ENCODE assay signal across 8 cellular contexts in genomic region chr11:68038226-68038717, GRCh38. TPM values are rescaled to one million over a fixed set of nuclear protein-coding genes. Genes with fewer than 3 reads are reported as not detected.
DNase-seq lines count a peak whose midpoint lies in the region; ATAC-seq and TF ChIP-seq lines count a peak whose summit lies in the region.

No MANE protein-coding gene starts in this region.

- H3K9me3 Mint-ChIP-seq in activated CD4-positive, alpha-beta T cell treated with anti-CD3 and anti-CD28 coated beads for 36 hours (ENCODE audit: low read depth), result no peaks in the 10 kb centered on the region
- no peaks in the 10 kb centered on the region for H3K9me3 Mint-ChIP-seq in activated naive CD8-positive, alpha-beta T cell treated with anti-CD3 and anti-CD28 coated beads, Interleukin-2, amount 10 ng/mL, durations not matched to agents 7 days and 5 days
- no peaks in the 10 kb centered on the region for H3K9me3 Mint-ChIP-seq in immature natural killer cell

- peak overlapping the region; percentile 72 to 74 for H3K27ac ChIP-seq in thoracic aorta

- peaks cover 15% of the 10 kb centered on the region for H3K36me3 Mint-ChIP-seq in activated CD4-positive, alpha-beta T cell treated with anti-CD3 and anti-CD28 coated beads for 36 hours (ENCODE audit: low read depth)
- H3K36me3 Mint-ChIP-seq in activated naive CD8-positive, alpha-beta T cell treated with anti-CD3 and anti-CD28 coated beads, Interleukin-2, amount 10 ng/mL, durations not matched to agents 7 days and 5 days, result peaks cover 2% of the 10 kb centered on the region
- H3K36me3 Mint-ChIP-seq in immature natural killer cell, result no peaks in the 10 kb centered on the region

- no peaks in the 10 kb centered on the region for H3K27me3 ChIP-seq in thoracic aorta (replicated peaks; ENCODE audit: insufficient read depth)

- intact Hi-C loops in activated CD4-positive, alpha-beta T cell treated with anti-CD3 and anti-CD28 coated beads for 36 hours (cut with DNase I, micrococcal nuclease), result loop anchor here (2.0 to 10.0 kb wide), 4 partner anchors 17 to 1637 kb away; partner anchors contain the start of genes UNC93B1 (in 2 of the 2) and LTO1 (in 1 of the 2)

- peaks cover 22% of the 10 kb centered on the region for H3K36me3 ChIP-seq in thoracic aorta

- H3K4me1 ChIP-seq in thoracic aorta (ENCODE audit: control insufficient read depth in 1 of 2, low read depth in 2 of 2), result peaks cover 27 to 41% of the 10 kb centered on the region in 2 donors

- H3K4me1 Mint-ChIP-seq in activated CD4-positive, alpha-beta T cell treated with anti-CD3 and anti-CD28 coated beads for 36 hours, result peaks cover 18% of the 10 kb centered on the region
- peaks cover 20% of the 10 kb centered on the region for H3K4me1 Mint-ChIP-seq in activated naive CD8-positive, alpha-beta T cell treated with anti-CD3 and anti-CD28 coated beads, Interleukin-2, amount 10 ng/mL, durations not matched to agents 7 days and 5 days
- H3K4me1 Mint-ChIP-seq in immature natural killer cell, result peaks cover 34 to 46% of the 10 kb centered on the region in 2 donors

- H3K27me3 Mint-ChIP-seq in activated CD4-positive, alpha-beta T cell treated with anti-CD3 and anti-CD28 coated beads for 36 hours, result no peaks in the 10 kb centered on the region
- H3K27me3 Mint-ChIP-seq in activated naive CD8-positive, alpha-beta T cell treated with anti-CD3 and anti-CD28 coated beads, Interleukin-2, amount 10 ng/mL, durations not matched to agents 7 days and 5 days, result no peaks in the 10 kb centered on the region
- H3K27me3 Mint-ChIP-seq in immature natural killer cell (ENCODE audit: low read depth in 3 of 3), result peaks cover 0 to 10% (median 3%) of the 10 kb centered on the region in 3 donors

- no peak for TF ChIP-seq CTCF in thoracic aorta (IDR thresholded peaks at IDR 0.05)

- H3K4me3 ChIP-seq in thoracic aorta, result peak overlapping the region; percentile 91

- DNase-seq in activated CD4-positive, alpha-beta T cell treated with anti-CD3 and anti-CD28 coated beads for 36 hours, result no peak
- no peak for DNase-seq in activated CD4-positive, alpha-beta T cell treated with anti-CD3 and anti-CD28 coated beads for 48 hours
- DNase-seq in activated naive CD8-positive, alpha-beta T cell treated with anti-CD3 and anti-CD28 coated beads, Interleukin-2, amount 10 ng/mL, durations not matched to agents 7 days and 5 days, result no peak
- DNase-seq in immature natural killer cell (no peak), thoracic aorta (ENCODE audit: low spot score) (no peak), OCI-M1 (lab: John Stamatoyannopoulos, UW) (no peak)

- CTCF ChIA-PET in activated CD4-positive, alpha-beta T cell treated with anti-CD3 and anti-CD28 coated beads for 36 hours (lab: Charles Lee), result interaction anchor here (0.6 to 1.6 kb wide), 2 partner anchors 10 to 171 kb away, joined by 3 to 4 read pairs; no protein-coding TSS in a partner anchor

- ATAC-seq in activated CD4-positive, alpha-beta T cell treated with anti-CD3 and anti-CD28 coated beads for 36 hours, result no peak
- no peak for ATAC-seq in activated naive CD8-positive, alpha-beta T cell treated with anti-CD3 and anti-CD28 coated beads, Interleukin-2, amount 10 ng/mL, durations not matched to agents 7 days and 5 days (ENCODE audit: low read depth)
- ATAC-seq in thoracic aorta (ENCODE audit: insufficient number of reproducible peaks, low FRiP score, low read depth) (no peak), HG03565 (IDR thresholded peaks at IDR 0.05; ENCODE audit: unreplicated experiment) (no peak), GM21447 (IDR thresholded peaks at IDR 0.05; ENCODE audit: unreplicated experiment) (no peak)

- peak overlapping the region; percentile 88 for H3K4me3 Mint-ChIP-seq in activated CD4-positive, alpha-beta T cell treated with anti-CD3 and anti-CD28 coated beads for 36 hours
- peak overlapping the region; percentile 97 for H3K4me3 Mint-ChIP-seq in activated naive CD8-positive, alpha-beta T cell treated with anti-CD3 and anti-CD28 coated beads, Interleukin-2, amount 10 ng/mL, durations not matched to agents 7 days and 5 days
- peak overlapping the region; percentile 62 to 94 (median 92) for H3K4me3 Mint-ChIP-seq in immature natural killer cell

- H3K27ac Mint-ChIP-seq in activated CD4-positive, alpha-beta T cell treated with anti-CD3 and anti-CD28 coated beads for 36 hours, result peak overlapping the region; percentile 19
- H3K27ac Mint-ChIP-seq in activated naive CD8-positive, alpha-beta T cell treated with anti-CD3 and anti-CD28 coated beads, Interleukin-2, amount 10 ng/mL, durations not matched to agents 7 days and 5 days, result peak overlapping the region; percentile 30
- peak overlapping the region; percentile 23 to 98 (median 68) for H3K27ac Mint-ChIP-seq in immature natural killer cell

- no peaks in the 10 kb centered on the region for H3K9me3 ChIP-seq in thoracic aorta

- POLR2A ChIA-PET in activated CD4-positive, alpha-beta T cell treated with anti-CD3 and anti-CD28 coated beads for 36 hours (lab: Charles Lee), result no interaction called here
- POLR2A ChIA-PET in activated naive CD8-positive, alpha-beta T cell treated with anti-CD3 and anti-CD28 coated beads, Interleukin-2, amount 10 ng/mL, durations not matched to agents 7 days and 5 days (lab: Charles Lee), result interaction anchor here (1.2 to 3.2 kb wide), 3 partner anchors 35 to 40 kb away, joined by 3 to 12 read pairs (median 4); partner anchors contain the start of gene UNC93B1

RNA-seq across cellular contexts. Expression of gene TCIRG1, which starts 0.6 kb away (rescaled TPM):
- total RNA-seq in activated CD4-positive, alpha-beta T cell treated with anti-CD3 and anti-CD28 coated beads for 36 hours, result 100 to 1,000 TPM; 117 to 151 TPM
- total RNA-seq in activated naive CD8-positive, alpha-beta T cell treated with anti-CD3 and anti-CD28 coated beads, Interleukin-2, amount 10 ng/mL, durations not matched to agents 7 days and 5 days, result 100 to 1,000 TPM; 297 to 308 TPM
- 100 to 1,000 TPM in 1 of 3 donors, 10 to 100 TPM in 2; 93.0 to 132 (median 93.3) TPM for polyA plus RNA-seq in immature natural killer cell
- 100 to 1,000 TPM; 167 to 281 TPM for total RNA-seq in thoracic aorta

RNA-seq across cellular contexts. Expression of gene NDUFS8, which starts 7.8 kb away (rescaled TPM):
- 100 to 1,000 TPM; 108 to 113 TPM for total RNA-seq in activated CD4-positive, alpha-beta T cell treated with anti-CD3 and anti-CD28 coated beads for 36 hours
- 100 to 1,000 TPM; 117 to 128 TPM for total RNA-seq in activated naive CD8-positive, alpha-beta T cell treated with anti-CD3 and anti-CD28 coated beads, Interleukin-2, amount 10 ng/mL, durations not matched to agents 7 days and 5 days
- polyA plus RNA-seq in immature natural killer cell, result 100 to 1,000 TPM; 204 to 258 (median 215) TPM
- total RNA-seq in thoracic aorta, result 10 to 100 TPM; 85.8 to 96.5 TPM

RNA-seq across cellular contexts. Expression of gene ALDH3B1, which starts 28.1 kb away (rescaled TPM):
- not detected for total RNA-seq in activated CD4-positive, alpha-beta T cell treated with anti-CD3 and anti-CD28 coated beads for 36 hours
- total RNA-seq in activated naive CD8-positive, alpha-beta T cell treated with anti-CD3 and anti-CD28 coated beads, Interleukin-2, amount 10 ng/mL, durations not matched to agents 7 days and 5 days, result under 1 TPM; 0.45 to 0.61 TPM
- 1 to 10 TPM in 2 of 3 donors, not detected in 1; 3.4 to 3.8 TPM for polyA plus RNA-seq in immature natural killer cell
- 10 to 100 TPM; 17.6 to 24.2 TPM for total RNA-seq in thoracic aorta

RNA-seq across cellular contexts. Expression of gene UNC93B1, which starts 34.4 kb away (rescaled TPM):
- 10 to 100 TPM; 16.3 to 16.7 TPM for total RNA-seq in activated CD4-positive, alpha-beta T cell treated with anti-CD3 and anti-CD28 coated beads for 36 hours
- 10 to 100 TPM; 35.1 to 42.6 TPM for total RNA-seq in activated naive CD8-positive, alpha-beta T cell treated with anti-CD3 and anti-CD28 coated beads, Interleukin-2, amount 10 ng/mL, durations not matched to agents 7 days and 5 days
- polyA plus RNA-seq in immature natural killer cell, result 10 to 100 TPM; 29.7 to 42.7 (median 38.6) TPM
- 10 to 100 TPM; 39.6 to 72.4 TPM for total RNA-seq in thoracic aorta

Comparison
In these comparisons a context has a peak if more than half of its experiments do, and no peak if none do; other contexts are left out.
1. RNA of gene ALDH3B1, which starts 28.1 kb away (total RNA-seq): 17.6 to 24.2 TPM in thoracic aorta; 0.45 to 0.61 TPM in activated naive CD8-positive, alpha-beta T cell treated with anti-CD3 and anti-CD28 coated beads, Interleukin-2, amount 10 ng/mL, durations not matched to agents 7 days and 5 days and not detected in activated CD4-positive, alpha-beta T cell treated with anti-CD3 and anti-CD28 coated beads for 36 hours; every median in the first group is over 10 times any median in the second.
2. Peak in every context shown above with its lines, with median percentiles within 50 percentile points of each other: H3K27ac Mint-ChIP-seq and H3K4me3 Mint-ChIP-seq.